20 cellular contexts compared by ENCODE assay signal in the genomic region with DNA sequence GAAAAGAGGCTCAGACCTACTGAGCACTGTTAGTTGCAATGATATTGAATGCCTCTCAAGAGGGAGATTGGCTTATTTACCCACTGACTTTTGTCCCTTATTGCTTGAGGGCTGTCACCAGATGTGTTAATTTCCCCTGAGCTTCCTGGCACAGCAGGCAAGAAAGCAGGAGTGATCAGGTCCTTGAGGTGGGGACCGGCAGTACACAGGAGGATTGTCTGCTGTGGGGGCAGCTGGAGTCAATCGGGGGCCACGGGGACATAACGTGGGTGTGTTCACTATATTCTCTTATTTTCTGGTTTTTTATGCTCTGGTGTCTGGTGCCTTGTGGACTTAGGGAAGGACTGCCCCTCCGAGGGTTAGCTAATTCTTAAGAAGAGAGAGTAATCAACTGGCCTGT. TPM values are rescaled to one million over a fixed set of nuclear protein-coding genes. Genes with fewer than 3 reads are reported as not detected.
DNase-seq lines count a peak whose midpoint lies in the region; ATAC-seq and TF ChIP-seq lines count a peak whose summit lies in the region.
"Had no signal": no experiment of that assay in that cellular context is flagged by ENCODE, and none has a peak within 500 bp of the region (broad histone marks: within the 10 kb centered on the region; RNA-seq: fewer than 3 reads in every experiment).

No MANE protein-coding gene starts in this region.

- no peak for TF ChIP-seq POLR2A in GM18505 (IDR thresholded peaks at IDR 0.05; ENCODE audit: borderline replicate concordance, extremely low read depth, insufficient read depth, insufficient read length)

- H4K20me1 ChIP-seq in BLaER1 treated with 17β-estradiol and CSF1 and Interleukin-3, amounts not matched to agents 10 nM and 100 nM = no peaks in the 10 kb centered on the region

- H3K4me2 ChIP-seq in BLaER1 treated with 17β-estradiol and CSF1 and Interleukin-3, amounts not matched to agents 10 nM and 100 nM = peak overlapping the region; percentile 62 to 89 (median 81)

- ATAC-seq in CD4-positive, alpha-beta T cell (ENCODE audit: poor library complexity) = peak; percentile 14
- ATAC-seq in GM18505 (IDR thresholded peaks at IDR 0.05; ENCODE audit: unreplicated experiment) = no peak
- ATAC-seq: esophagus mucosa; gastrocnemius medialis; sciatic nerve; stimulated activated memory B cell treated with anti-CD40 and anti-IgM and Interleukin-4, amounts not matched to agents 10 μg/mL and 1 μg/mL and 100 μg/mL, for 72 hours had no signal

- H3K4me1 Mint-ChIP-seq in CD4-positive, alpha-beta T cell (ENCODE audit: low read depth) = no peaks in the 10 kb centered on the region
- peaks cover 62% of the 10 kb centered on the region for H3K4me1 Mint-ChIP-seq in activated CD4-positive, alpha-beta memory T cell treated with anti-CD3 and anti-CD28 coated beads for 36 hours (ENCODE audit: low read depth)
- peaks cover 37% of the 10 kb centered on the region for H3K4me1 Mint-ChIP-seq in endodermal cell

- no peaks in the 10 kb centered on the region for H3K9me3 Mint-ChIP-seq in CD4-positive, alpha-beta T cell
- peaks cover 15% of the 10 kb centered on the region for H3K9me3 Mint-ChIP-seq in activated CD4-positive, alpha-beta memory T cell treated with anti-CD3 and anti-CD28 coated beads for 36 hours
- peaks cover 4% of the 10 kb centered on the region for H3K9me3 Mint-ChIP-seq in endodermal cell
- H3K9me3 Mint-ChIP-seq: activated B cell treated with CpG ODN at 0.5 μM for 24 hours; memory B cell; stimulated activated memory B cell treated with anti-CD40 and anti-IgM and Interleukin-4, amounts not matched to agents 10 μg/mL and 1 μg/mL and 100 μg/mL, for 72 hours had no signal

- H3K27ac Mint-ChIP-seq in CD4-positive, alpha-beta T cell = no peak overlapping the region
- peak overlapping the region; percentile 26 for H3K27ac Mint-ChIP-seq in activated CD4-positive, alpha-beta memory T cell treated with anti-CD3 and anti-CD28 coated beads for 36 hours
- H3K27ac Mint-ChIP-seq in endodermal cell = no peak overlapping the region
- H3K27ac Mint-ChIP-seq: activated B cell treated with CpG ODN at 0.5 μM for 24 hours; memory B cell; nephron; stimulated activated memory B cell treated with anti-CD40 and anti-IgM and Interleukin-4, amounts not matched to agents 10 μg/mL and 1 μg/mL and 100 μg/mL, for 72 hours had no signal

- no peaks in the 10 kb centered on the region for H3K36me3 Mint-ChIP-seq in CD4-positive, alpha-beta T cell (ENCODE audit: low read depth)
- peaks cover 1% of the 10 kb centered on the region for H3K36me3 Mint-ChIP-seq in activated CD4-positive, alpha-beta memory T cell treated with anti-CD3 and anti-CD28 coated beads for 36 hours
- no peaks in the 10 kb centered on the region for H3K36me3 Mint-ChIP-seq in endodermal cell (ENCODE audit: low read depth)
- H3K36me3 Mint-ChIP-seq: memory B cell; stimulated activated memory B cell treated with anti-CD40 and anti-IgM and Interleukin-4, amounts not matched to agents 10 μg/mL and 1 μg/mL and 100 μg/mL, for 72 hours had no signal

- 78 to 81% methylated on average over 5 of the region's 5 CpGs for WGBS in endodermal cell (ENCODE audit: insufficient coverage in 1 of 2, insufficient read length in 1 of 2), 2 experiments

- H3K4me3 ChIP-seq in BLaER1 treated with 17β-estradiol and CSF1 and Interleukin-3, amounts not matched to agents 10 nM and 100 nM = peak overlapping the region in 3 of 10 experiments; percentile 10 to 23 (median 18); a peak in 3 of 20 replicates
- H3K4me3 ChIP-seq in endodermal cell (ENCODE audit: low read length) = no peak overlapping the region
- H3K4me3 ChIP-seq in dorsolateral prefrontal cortex = no peak overlapping the region
- H3K4me3 ChIP-seq: gastrocnemius medialis, upper lobe of left lung had no signal

- H3K27me3 ChIP-seq in BLaER1 treated with 17β-estradiol and CSF1 and Interleukin-3, amounts not matched to agents 10 nM and 100 nM = no peaks in the 10 kb centered on the region
- no peaks in the 10 kb centered on the region for H3K27me3 ChIP-seq in CD4-positive, alpha-beta T cell (ENCODE audit: control insufficient read depth, insufficient read depth, low read length)
- H3K27me3 ChIP-seq in endodermal cell (ENCODE audit: control insufficient read depth, insufficient read depth, low read length, poor library complexity, severe bottlenecking) (no peaks in the 10 kb centered on the region), dorsolateral prefrontal cortex (no peaks in the 10 kb centered on the region)
- H3K27me3 ChIP-seq: gastrocnemius medialis, upper lobe of left lung had no signal

- intact Hi-C loops in CD4-positive, alpha-beta T cell (cut with DNase I, micrococcal nuclease) = no loop called here
- intact Hi-C loops in activated CD4-positive, alpha-beta memory T cell treated with anti-CD3 and anti-CD28 coated beads for 36 hours (cut with micrococcal nuclease) = no loop called here
- intact Hi-C loops in dorsolateral prefrontal cortex (cut with DNase I) = no loop called here

- H3K9me3 ChIP-seq in BLaER1 treated with 17β-estradiol and CSF1 and Interleukin-3, amounts not matched to agents 10 nM and 100 nM (replicated peaks in 1 of 11) = peaks cover 20 to 37% (median 25%) of the 10 kb centered on the region in 11 experiments
- H3K9me3 ChIP-seq in CD4-positive, alpha-beta T cell (ENCODE audit: control insufficient read depth, low read length) = peaks cover 4% of the 10 kb centered on the region
- peaks cover 24% of the 10 kb centered on the region for H3K9me3 ChIP-seq in endodermal cell (ENCODE audit: control insufficient read depth, low read length)
- H3K9me3 ChIP-seq: gastrocnemius medialis, upper lobe of left lung had no signal

- peak overlapping the region in 9 of 11 experiments; percentile 24 to 77 (median 57); a peak in 18 of 22 replicates for H3K9ac ChIP-seq in BLaER1 treated with 17β-estradiol and CSF1 and Interleukin-3, amounts not matched to agents 10 nM and 100 nM
- H3K9ac ChIP-seq in endodermal cell (ENCODE audit: extremely low read depth, low read length, poor library complexity, severe bottlenecking) = no peak overlapping the region
- H3K9ac ChIP-seq: parathyroid adenoma had no signal

- DNase-seq in CD4-positive, alpha-beta T cell = no peak
- DNase-seq in activated CD4-positive, alpha-beta memory T cell treated with anti-CD3 and anti-CD28 coated beads for 36 hours = no peak
- DNase-seq in endodermal cell (peak; percentile 49), dorsolateral prefrontal cortex (no peak), NCI-H2081 treated with DMSO at 0.1 percent for 48 hours (lab: John Stamatoyannopoulos, UW) (no peak)
- DNase-seq: activated B cell treated with CpG ODN at 0.5 μM for 24 hours; activated CD8-positive, alpha-beta memory T cell treated with anti-CD3 and anti-CD28 coated beads, Interleukin-2, amount 50 U/mL, for 4 hours; gastrocnemius medialis; NCI-H1436 treated with DMSO at 0.1 percent for 48 hours; NCI-H748 treated with DMSO at 0.1 percent for 48 hours; upper lobe of left lung had no signal

- POLR2A ChIA-PET in CD4-positive, alpha-beta T cell (lab: Charles Lee) = interaction anchor here (0.7 to 1.8 kb wide), 15 partner anchors 9 to 323 kb away, joined by 3 to 10 read pairs (median 4); a partner anchor contains a TSS
- POLR2A ChIA-PET in activated CD4-positive, alpha-beta memory T cell treated with anti-CD3 and anti-CD28 coated beads for 36 hours (lab: Charles Lee) = no interaction called here

- CTCF ChIA-PET in CD4-positive, alpha-beta T cell (lab: Charles Lee) = interaction anchor here (1.0 kb wide), 1 partner anchor 10 kb away, joined by 3 read pairs; no protein-coding TSS in a partner anchor
- CTCF ChIA-PET in activated CD4-positive, alpha-beta memory T cell treated with anti-CD3 and anti-CD28 coated beads for 36 hours (lab: Charles Lee) = interaction anchor here (1.3 kb wide), 2 partner anchors 48 to 62 kb away, joined by 3 to 5 read pairs; no protein-coding TSS in a partner anchor

- peak overlapping the region in 8 of 11 experiments; percentile 61 to 80 (median 68); a peak in 16 of 22 replicates for H3K27ac ChIP-seq in BLaER1 treated with 17β-estradiol and CSF1 and Interleukin-3, amounts not matched to agents 10 nM and 100 nM
- peak overlapping the region; percentile 54 for H3K27ac ChIP-seq in CD4-positive, alpha-beta T cell (ENCODE audit: low read depth, low read length)
- H3K27ac ChIP-seq in endodermal cell (ENCODE audit: low read depth, low read length) (no peak overlapping the region), dorsolateral prefrontal cortex (no peak overlapping the region)
- H3K27ac ChIP-seq: gastrocnemius medialis, parathyroid adenoma, upper lobe of left lung had no signal

- no peaks in the 10 kb centered on the region for H3K36me3 ChIP-seq in BLaER1 treated with 17β-estradiol and CSF1 and Interleukin-3, amounts not matched to agents 10 nM and 100 nM
- no peaks in the 10 kb centered on the region for H3K36me3 ChIP-seq in endodermal cell (ENCODE audit: control insufficient read depth, insufficient read depth, low read length)
- H3K36me3 ChIP-seq: gastrocnemius medialis, upper lobe of left lung had no signal

- H3K4me3 Mint-ChIP-seq in CD4-positive, alpha-beta T cell = peak overlapping the region; percentile 78
- peak overlapping the region; percentile 25 for H3K4me3 Mint-ChIP-seq in activated CD4-positive, alpha-beta memory T cell treated with anti-CD3 and anti-CD28 coated beads for 36 hours
- H3K4me3 Mint-ChIP-seq in endodermal cell = no peak overlapping the region
- H3K4me3 Mint-ChIP-seq: activated B cell treated with CpG ODN at 0.5 μM for 24 hours; memory B cell; nephron; stimulated activated memory B cell treated with anti-CD40 and anti-IgM and Interleukin-4, amounts not matched to agents 10 μg/mL and 1 μg/mL and 100 μg/mL, for 72 hours had no signal

- no peak for TF ChIP-seq CTCF in CD4-positive, alpha-beta T cell (IDR thresholded peaks at IDR 0.05)
- TF ChIP-seq CTCF in endodermal cell (conservative IDR thresholded peaks at IDR 0.05) (no peak), dorsolateral prefrontal cortex (IDR thresholded peaks at IDR 0.05 in 54 of 56, conservative IDR thresholded peaks at IDR 0.05 in 2 of 56; ENCODE audit: low read depth in 1 of 56, partially characterized antibody in 56 of 56) (no peak)

- H3K27me3 Mint-ChIP-seq in CD4-positive, alpha-beta T cell = no peaks in the 10 kb centered on the region
- no peaks in the 10 kb centered on the region for H3K27me3 Mint-ChIP-seq in activated CD4-positive, alpha-beta memory T cell treated with anti-CD3 and anti-CD28 coated beads for 36 hours
- no peaks in the 10 kb centered on the region for H3K27me3 Mint-ChIP-seq in endodermal cell (ENCODE audit: insufficient read depth)

- H3K4me1 ChIP-seq in BLaER1 treated with 17β-estradiol and CSF1 and Interleukin-3, amounts not matched to agents 10 nM and 100 nM = peaks cover 16 to 27% (median 23%) of the 10 kb centered on the region in 10 experiments
- H3K4me1 ChIP-seq in endodermal cell (ENCODE audit: control insufficient read depth, insufficient read depth, low read length) = peaks cover 7% of the 10 kb centered on the region
- H3K4me1 ChIP-seq: gastrocnemius medialis, parathyroid adenoma, upper lobe of left lung had no signal

RNA-seq across cellular contexts. Expression of a gene that starts 44.7 kb away (rescaled TPM):
- under 1 TPM in 1 of 2 experiments, not detected in 1; 0.28 TPM for total RNA-seq in CD4-positive, alpha-beta T cell
- not detected for total RNA-seq in activated CD4-positive, alpha-beta memory T cell treated with anti-CD3 and anti-CD28 coated beads for 36 hours
- total RNA-seq in endodermal cell (1 to 10 TPM; 4.0 to 5.3 TPM), dorsolateral prefrontal cortex (10 to 100 TPM in 113 of 120 experiments, 1 to 10 TPM in 7; 8.4 to 31.4 (median 14.8) TPM)
- polyA plus RNA-seq in endodermal cell (2013, experiment 1 of 2) = 2.7 TPM
- polyA plus RNA-seq in endodermal cell (2013, experiment 2 of 2) = 2.0 TPM
- total RNA-seq: activated B cell treated with CpG ODN at 0.5 μM for 24 hours; T-helper 1 cell treated with Interleukin-12 subunit alpha and Interleukin-12 subunit beta and Interleukin-4 antibody, amounts not matched to agents 30 ng/mL and 1 ng/mL, for 36 hours had no signal

Comparison
In these comparisons a context has a peak if more than half of its experiments do, and no peak if none do; other contexts are left out.
1. H3K27ac ChIP-seq: peak in BLaER1 treated with 17β-estradiol and CSF1 and Interleukin-3, amounts not matched to agents 10 nM and 100 nM (8 of 11) and CD4-positive, alpha-beta T cell (single experiment); none in endodermal cell (single experiment) and dorsolateral prefrontal cortex (0 of 59).